ENCODE assay signal across 7 cellular contexts in genomic region chr2:41319437-41319836, GRCh38.
"Had no signal": no experiment of that assay in that cellular context is flagged by ENCODE, and none has a peak within 500 bp of the region (broad histone marks: within the 10 kb centered on the region; RNA-seq: fewer than 3 reads in every experiment).

No MANE protein-coding gene starts in this region.

- ATAC-seq: K562 had no signal

- DNase-seq: IMR-90, KBM-7, KG1 had no signal

- H3K9ac ChIP-seq: KMS-11 had no signal

- H3K4me2 ChIP-seq: KMS-11 had no signal

- FAIRE-seq: HTR-8/SVneo, K562 had no signal

- H3K27ac ChIP-seq: HL-60, KMS-11 had no signal

- H3K4me3 ChIP-seq: K562 had no signal
